8 cellular contexts compared by ENCODE assay signal in genomic region chr12:3604750-3605638, GRCh38.
A peak's percentile ranks its signal among the peaks of the same experiment; 100 is the strongest.
DNase-seq lines count a peak whose midpoint lies in the region; ATAC-seq and TF ChIP-seq lines count a peak whose summit lies in the region.
"Had no signal": no experiment of that assay in that cellular context is flagged by ENCODE, and none has a peak within 500 bp of the region (broad histone marks: within the 10 kb centered on the region; RNA-seq: fewer than 3 reads in every experiment).

No MANE protein-coding gene starts in this region.

- H3F3A ChIP-seq in PC-3 (ENCODE audit: low read length, unreplicated experiment), result no peaks in the 10 kb centered on the region

- H3K9ac ChIP-seq in PC-3 (ENCODE audit: low read length), result no peak overlapping the region
- H3K9ac ChIP-seq in skeletal muscle tissue (ENCODE audit: low read depth in 1 of 3, low read length in 3 of 3), result peak overlapping the region in 2 of 3 donors; percentile 25 to 46

- TF ChIP-seq CTCF in PC-3 (conservative IDR thresholded peaks at IDR 0.05; ENCODE audit: low read depth, low read length) (no peak), cardiac muscle cell (IDR thresholded peaks at IDR 0.05; ENCODE audit: low read depth, low read length) (no peak)

- no peaks in the 10 kb centered on the region for H3K36me3 ChIP-seq in PC-3 (ENCODE audit: low read depth, low read length)
- no peaks in the 10 kb centered on the region for H3K36me3 ChIP-seq in cardiac muscle cell
- no peaks in the 10 kb centered on the region for H3K36me3 ChIP-seq in skeletal muscle tissue (ENCODE audit: control insufficient read depth in 3 of 3, insufficient read depth in 3 of 3, low read length in 3 of 3)

- POLR2A ChIA-PET in PC-3 (lab: Charles Lee; ENCODE audit: unreplicated experiment), result no interaction called here

- H3K9me3 ChIP-seq in PC-3 (ENCODE audit: low read length), result no peaks in the 10 kb centered on the region
- H3K9me3 ChIP-seq in cardiac muscle cell (ENCODE audit: low read depth), result no peaks in the 10 kb centered on the region
- no peaks in the 10 kb centered on the region for H3K9me3 ChIP-seq in skeletal muscle tissue (ENCODE audit: control insufficient read depth in 3 of 3, low read length in 3 of 3)

- H3K79me2 ChIP-seq in PC-3 (ENCODE audit: low read length), result no peaks in the 10 kb centered on the region

- H3K9me2 ChIP-seq in PC-3 (replicated peaks; ENCODE audit: low read length), result no peaks in the 10 kb centered on the region

- H3K4me3 ChIP-seq in PC-3 (ENCODE audit: low read length) (no peak overlapping the region), cardiac muscle cell (no peak overlapping the region), skeletal muscle tissue (ENCODE audit: low read length in 3 of 3) (peak overlapping the region in 1 of 3 donors; percentile 21)

- no peaks in the 10 kb centered on the region for H4K20me1 ChIP-seq in PC-3 (ENCODE audit: low read length)

- BruUV-seq in PC-3 (replicated peaks; lab: Mats Ljungman, UMichigan), result no TSS peak

- in situ Hi-C loops in KBM-7 (cut with MboI; ENCODE audit: low pct_unique_long_range_greater_than_20kb, low sequenced_read_pairs), result no loop called here

- H3K4me2 ChIP-seq in PC-3 (ENCODE audit: low read length), result no peak overlapping the region

- no peak overlapping the region for H3K27ac ChIP-seq in PC-3 (ENCODE audit: low read length)
- H3K27ac ChIP-seq in cardiac muscle cell, result no peak overlapping the region
- no peak overlapping the region for H3K27ac ChIP-seq in skeletal muscle tissue (ENCODE audit: low read depth, low read length)

- no peaks in the 10 kb centered on the region; the same call in 1 of the 2 replicates for H3K4me1 ChIP-seq in PC-3 (ENCODE audit: insufficient read depth, low read length)
- H3K4me1 ChIP-seq in cardiac muscle cell (ENCODE audit: low read depth), result peaks cover 15% of the 10 kb centered on the region
- peaks cover 11 to 35% (median 24%) of the 10 kb centered on the region in 3 donors for H3K4me1 ChIP-seq in skeletal muscle tissue (ENCODE audit: control insufficient read depth in 3 of 3, insufficient read depth in 3 of 3, low read length in 3 of 3)

- DNase-seq in KBM-7 (peak; percentile 21), PC-3 (peak; percentile 53), cardiac muscle cell (ENCODE audit: low read depth in 1 of 2, low spot score in 1 of 2) (peak; percentile 23 to 46)

- CTCF ChIA-PET in PC-3 (lab: Charles Lee), result no interaction called here

- H3K27me3 ChIP-seq in PC-3 (ENCODE audit: low read length) (peaks cover 59% of the 10 kb centered on the region), cardiac muscle cell (no peaks in the 10 kb centered on the region), skeletal muscle tissue (ENCODE audit: control insufficient read depth in 3 of 3, insufficient read depth in 3 of 3, low read length in 3 of 3) (peaks cover 0 to 5% (median 0%) of the 10 kb centered on the region in 3 donors)

- no peak for ATAC-seq in PC-3
- no peak for ATAC-seq in GM21825 (IDR thresholded peaks at IDR 0.05; ENCODE audit: unreplicated experiment)
- no peak for ATAC-seq in HG02885 (IDR thresholded peaks at IDR 0.05; ENCODE audit: poor library complexity, unreplicated experiment)
- no peak for ATAC-seq in GM18867 (IDR thresholded peaks at IDR 0.05; ENCODE audit: unreplicated experiment)
- ATAC-seq: HCT116 had no signal

- intact Hi-C loops in PC-3 (cut with micrococcal nuclease), result no loop called here

- no peak overlapping the region for H2AFZ ChIP-seq in PC-3 (ENCODE audit: low read length)
